In the genomic region with DNA sequence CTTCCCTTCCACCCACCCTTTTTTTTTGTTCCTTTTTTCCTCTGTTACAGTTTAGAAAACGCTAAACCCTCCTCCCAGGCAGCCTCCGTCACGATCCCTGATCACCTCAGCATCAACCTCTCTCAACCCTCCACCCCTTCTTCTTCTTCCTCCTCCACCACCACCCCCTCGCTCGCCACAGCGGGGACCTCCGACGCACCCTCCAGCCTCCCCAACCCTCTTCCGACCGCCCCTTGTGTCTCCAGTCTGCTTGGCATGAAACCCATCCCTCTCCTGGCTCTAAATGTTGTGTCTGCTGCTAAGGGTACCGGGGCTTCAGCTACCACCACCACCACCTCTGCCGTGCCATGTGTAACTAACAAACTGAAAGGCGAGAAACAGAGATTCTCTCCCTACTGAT, we compare ENCODE assay signal across 1 cellular context.
TF ChIP-seq lines count a peak whose summit lies in the region.

No MANE protein-coding gene starts in this region.

TF ChIP-seq in GM23338, 12 proteins besides CTCF, POLR2A, EP300 and RAD21:
- TF ChIP-seq, protein P1, sequence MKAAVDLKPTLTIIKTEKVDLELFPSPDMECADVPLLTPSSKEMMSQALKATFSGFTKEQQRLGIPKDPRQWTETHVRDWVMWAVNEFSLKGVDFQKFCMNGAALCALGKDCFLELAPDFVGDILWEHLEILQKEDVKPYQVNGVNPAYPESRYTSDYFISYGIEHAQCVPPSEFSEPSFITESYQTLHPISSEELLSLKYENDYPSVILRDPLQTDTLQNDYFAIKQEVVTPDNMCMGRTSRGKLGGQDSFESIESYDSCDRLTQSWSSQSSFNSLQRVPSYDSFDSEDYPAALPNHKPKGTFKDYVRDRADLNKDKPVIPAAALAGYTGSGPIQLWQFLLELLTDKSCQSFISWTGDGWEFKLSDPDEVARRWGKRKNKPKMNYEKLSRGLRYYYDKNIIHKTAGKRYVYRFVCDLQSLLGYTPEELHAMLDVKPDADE (IDR thresholded peaks at IDR 0.05) = no peak
- TF ChIP-seq, protein P2, sequence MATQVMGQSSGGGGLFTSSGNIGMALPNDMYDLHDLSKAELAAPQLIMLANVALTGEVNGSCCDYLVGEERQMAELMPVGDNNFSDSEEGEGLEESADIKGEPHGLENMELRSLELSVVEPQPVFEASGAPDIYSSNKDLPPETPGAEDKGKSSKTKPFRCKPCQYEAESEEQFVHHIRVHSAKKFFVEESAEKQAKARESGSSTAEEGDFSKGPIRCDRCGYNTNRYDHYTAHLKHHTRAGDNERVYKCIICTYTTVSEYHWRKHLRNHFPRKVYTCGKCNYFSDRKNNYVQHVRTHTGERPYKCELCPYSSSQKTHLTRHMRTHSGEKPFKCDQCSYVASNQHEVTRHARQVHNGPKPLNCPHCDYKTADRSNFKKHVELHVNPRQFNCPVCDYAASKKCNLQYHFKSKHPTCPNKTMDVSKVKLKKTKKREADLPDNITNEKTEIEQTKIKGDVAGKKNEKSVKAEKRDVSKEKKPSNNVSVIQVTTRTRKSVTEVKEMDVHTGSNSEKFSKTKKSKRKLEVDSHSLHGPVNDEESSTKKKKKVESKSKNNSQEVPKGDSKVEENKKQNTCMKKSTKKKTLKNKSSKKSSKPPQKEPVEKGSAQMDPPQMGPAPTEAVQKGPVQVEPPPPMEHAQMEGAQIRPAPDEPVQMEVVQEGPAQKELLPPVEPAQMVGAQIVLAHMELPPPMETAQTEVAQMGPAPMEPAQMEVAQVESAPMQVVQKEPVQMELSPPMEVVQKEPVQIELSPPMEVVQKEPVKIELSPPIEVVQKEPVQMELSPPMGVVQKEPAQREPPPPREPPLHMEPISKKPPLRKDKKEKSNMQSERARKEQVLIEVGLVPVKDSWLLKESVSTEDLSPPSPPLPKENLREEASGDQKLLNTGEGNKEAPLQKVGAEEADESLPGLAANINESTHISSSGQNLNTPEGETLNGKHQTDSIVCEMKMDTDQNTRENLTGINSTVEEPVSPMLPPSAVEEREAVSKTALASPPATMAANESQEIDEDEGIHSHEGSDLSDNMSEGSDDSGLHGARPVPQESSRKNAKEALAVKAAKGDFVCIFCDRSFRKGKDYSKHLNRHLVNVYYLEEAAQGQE (IDR thresholded peaks at IDR 0.05; ENCODE audit: unreplicated experiment) = no peak
- TF ChIP-seq ZNF114 (CRISPR knock-in tag; IDR thresholded peaks at IDR 0.05) = no peak
- TF ChIP-seq NANOG (IDR thresholded peaks at IDR 0.05; ENCODE audit: borderline replicate concordance) = no peak
- TF ChIP-seq EZH2phosphoT487 (IDR thresholded peaks at IDR 0.05; ENCODE audit: unreplicated experiment) = no peak
- TF ChIP-seq, protein P3, sequence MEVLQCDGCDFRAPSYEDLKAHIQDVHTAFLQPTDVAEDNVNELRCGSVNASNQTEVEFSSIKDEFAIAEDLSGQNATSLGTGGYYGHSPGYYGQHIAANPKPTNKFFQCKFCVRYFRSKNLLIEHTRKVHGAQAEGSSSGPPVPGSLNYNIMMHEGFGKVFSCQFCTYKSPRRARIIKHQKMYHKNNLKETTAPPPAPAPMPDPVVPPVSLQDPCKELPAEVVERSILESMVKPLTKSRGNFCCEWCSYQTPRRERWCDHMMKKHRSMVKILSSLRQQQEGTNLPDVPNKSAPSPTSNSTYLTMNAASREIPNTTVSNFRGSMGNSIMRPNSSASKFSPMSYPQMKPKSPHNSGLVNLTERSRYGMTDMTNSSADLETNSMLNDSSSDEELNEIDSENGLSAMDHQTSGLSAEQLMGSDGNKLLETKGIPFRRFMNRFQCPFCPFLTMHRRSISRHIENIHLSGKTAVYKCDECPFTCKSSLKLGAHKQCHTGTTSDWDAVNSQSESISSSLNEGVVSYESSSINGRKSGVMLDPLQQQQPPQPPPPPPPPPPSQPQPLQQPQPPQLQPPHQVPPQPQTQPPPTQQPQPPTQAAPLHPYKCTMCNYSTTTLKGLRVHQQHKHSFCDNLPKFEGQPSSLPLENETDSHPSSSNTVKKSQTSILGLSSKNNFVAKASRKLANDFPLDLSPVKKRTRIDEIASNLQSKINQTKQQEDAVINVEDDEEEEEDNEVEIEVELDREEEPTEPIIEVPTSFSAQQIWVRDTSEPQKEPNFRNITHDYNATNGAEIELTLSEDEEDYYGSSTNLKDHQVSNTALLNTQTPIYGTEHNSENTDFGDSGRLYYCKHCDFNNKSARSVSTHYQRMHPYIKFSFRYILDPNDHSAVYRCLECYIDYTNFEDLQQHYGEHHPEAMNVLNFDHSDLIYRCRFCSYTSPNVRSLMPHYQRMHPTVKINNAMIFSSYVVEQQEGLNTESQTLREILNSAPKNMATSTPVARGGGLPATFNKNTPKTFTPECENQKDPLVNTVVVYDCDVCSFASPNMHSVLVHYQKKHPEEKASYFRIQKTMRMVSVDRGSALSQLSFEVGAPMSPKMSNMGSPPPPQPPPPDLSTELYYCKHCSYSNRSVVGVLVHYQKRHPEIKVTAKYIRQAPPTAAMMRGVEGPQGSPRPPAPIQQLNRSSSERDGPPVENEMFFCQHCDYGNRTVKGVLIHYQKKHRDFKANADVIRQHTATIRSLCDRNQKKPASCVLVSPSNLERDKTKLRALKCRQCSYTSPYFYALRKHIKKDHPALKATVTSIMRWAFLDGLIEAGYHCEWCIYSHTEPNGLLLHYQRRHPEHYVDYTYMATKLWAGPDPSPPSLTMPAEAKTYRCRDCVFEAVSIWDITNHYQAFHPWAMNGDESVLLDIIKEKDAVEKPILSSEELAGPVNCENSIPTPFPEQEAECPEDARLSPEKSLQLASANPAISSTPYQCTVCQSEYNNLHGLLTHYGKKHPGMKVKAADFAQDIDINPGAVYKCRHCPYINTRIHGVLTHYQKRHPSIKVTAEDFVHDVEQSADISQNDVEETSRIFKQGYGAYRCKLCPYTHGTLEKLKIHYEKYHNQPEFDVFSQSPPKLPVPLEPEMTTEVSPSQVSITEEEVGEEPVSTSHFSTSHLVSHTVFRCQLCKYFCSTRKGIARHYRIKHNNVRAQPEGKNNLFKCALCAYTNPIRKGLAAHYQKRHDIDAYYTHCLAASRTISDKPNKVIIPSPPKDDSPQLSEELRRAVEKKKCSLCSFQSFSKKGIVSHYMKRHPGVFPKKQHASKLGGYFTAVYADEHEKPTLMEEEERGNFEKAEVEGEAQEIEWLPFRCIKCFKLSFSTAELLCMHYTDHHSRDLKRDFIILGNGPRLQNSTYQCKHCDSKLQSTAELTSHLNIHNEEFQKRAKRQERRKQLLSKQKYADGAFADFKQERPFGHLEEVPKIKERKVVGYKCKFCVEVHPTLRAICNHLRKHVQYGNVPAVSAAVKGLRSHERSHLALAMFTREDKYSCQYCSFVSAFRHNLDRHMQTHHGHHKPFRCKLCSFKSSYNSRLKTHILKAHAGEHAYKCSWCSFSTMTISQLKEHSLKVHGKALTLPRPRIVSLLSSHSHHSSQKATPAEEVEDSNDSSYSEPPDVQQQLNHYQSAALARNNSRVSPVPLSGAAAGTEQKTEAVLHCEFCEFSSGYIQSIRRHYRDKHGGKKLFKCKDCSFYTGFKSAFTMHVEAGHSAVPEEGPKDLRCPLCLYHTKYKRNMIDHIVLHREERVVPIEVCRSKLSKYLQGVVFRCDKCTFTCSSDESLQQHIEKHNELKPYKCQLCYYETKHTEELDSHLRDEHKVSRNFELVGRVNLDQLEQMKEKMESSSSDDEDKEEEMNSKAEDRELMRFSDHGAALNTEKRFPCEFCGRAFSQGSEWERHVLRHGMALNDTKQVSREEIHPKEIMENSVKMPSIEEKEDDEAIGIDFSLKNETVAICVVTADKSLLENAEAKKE (CRISPR knock-in tag; IDR thresholded peaks at IDR 0.05) = no peak
- TF ChIP-seq CREB1 (CRISPR knock-in tag; IDR thresholded peaks at IDR 0.05; ENCODE audit: low read depth) = no peak
- no peak for TF ChIP-seq POLR2AphosphoS5 (IDR thresholded peaks at IDR 0.05; ENCODE audit: low read depth)
- TF ChIP-seq STAT1 (IDR thresholded peaks at IDR 0.05; ENCODE audit: unreplicated experiment) = no peak
